Comparison of ENCODE assay signal across 8 cellular contexts in the genomic region with DNA sequence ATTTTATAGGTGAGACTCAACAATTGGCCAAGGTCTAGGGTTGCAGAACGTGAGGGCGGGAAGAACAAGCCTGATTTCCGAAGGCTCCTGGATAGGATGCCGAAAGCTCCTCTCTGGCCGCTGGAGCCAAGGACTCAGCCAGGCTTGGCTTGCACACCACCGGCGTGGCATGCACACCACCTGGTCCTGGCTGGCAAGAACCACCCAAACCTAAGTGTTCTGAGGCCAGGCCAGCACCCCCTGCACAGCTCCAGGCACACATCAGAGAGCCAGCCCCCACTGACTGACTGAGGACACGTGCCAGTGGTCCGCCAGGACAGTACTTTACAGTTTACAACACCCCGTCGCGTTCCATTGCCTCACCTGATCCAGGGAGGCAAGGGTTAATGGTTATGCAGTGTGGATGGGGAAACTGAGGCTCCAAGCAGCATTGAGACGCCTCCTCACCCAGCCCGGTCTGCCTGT. TPM values are rescaled to one million over a fixed set of nuclear protein-coding genes. Genes with fewer than 3 reads are reported as not detected.
DNase-seq lines count a peak whose midpoint lies in the region; ATAC-seq, FAIRE-seq and TF ChIP-seq lines count a peak whose summit lies in the region.

No MANE protein-coding gene starts in this region.

- TF ChIP-seq CTCF in HFF-Myc (IDR thresholded peaks at IDR 0.05; ENCODE audit: low read depth, low read length, missing control alignments) (no peak), colonic mucosa (IDR thresholded peaks at IDR 0.05) (no peak), stomach (IDR thresholded peaks at IDR 0.05) (no peak)

- no peak for FAIRE-seq in GM12891 (lab: Jason Lieb, UNC)

- H3K36me3 ChIP-seq in colonic mucosa (no peaks in the 10 kb centered on the region), stomach (peaks cover 0 to 19% (median 9%) of the 10 kb centered on the region in 4 donors)

- no peaks in the 10 kb centered on the region for H3K4me1 ChIP-seq in colonic mucosa
- peaks cover 29 to 95% (median 58%) of the 10 kb centered on the region in 4 donors for H3K4me1 ChIP-seq in stomach

- H3K9ac ChIP-seq in colonic mucosa (ENCODE audit: low read depth in 2 of 2, low read length in 2 of 2), result peak overlapping the region; percentile 51 to 65

- H3K4me3 ChIP-seq in HFF-Myc (replicated peaks; ENCODE audit: low read depth, low read length) (peak overlapping the region; percentile 26), colonic mucosa (peak overlapping the region; percentile 41), stomach (peak overlapping the region; percentile 46 to 56 (median 54))

- 60 to 74% (median 69%) methylated on average over 9 to 14 of the region's 14 CpGs for WGBS in stomach, 5 donors

- DNase-seq in HFF-Myc (ENCODE audit: extremely low read depth, low read depth) (no peak), colonic mucosa (no peak), left lobe of liver (ENCODE audit: low spot score) (no peak), stomach (no peak), NCI-H2196 (lab: John Stamatoyannopoulos, UW; ENCODE audit: unreplicated experiment) (no peak), GM12891 (ENCODE audit: insufficient read length, low spot score) (no peak), mucosa of gallbladder (ENCODE audit: low spot score) (no peak)
- DNase-seq in activated CD8-positive, alpha-beta memory T cell treated with anti-CD3 and anti-CD28 coated beads, Interleukin-2, amount 50 U/mL, for 4 hours, result no peak

- TF ChIP-seq EP300 in stomach (IDR thresholded peaks at IDR 0.05), result no peak

- no peaks in the 10 kb centered on the region for H3K27me3 ChIP-seq in colonic mucosa
- H3K27me3 ChIP-seq in stomach, result no peaks in the 10 kb centered on the region

- intact Hi-C loops in colonic mucosa (cut with DNase I), result loop anchor here (5.0 kb wide), 4 partner anchors 52 to 107 kb away; no protein-coding TSS in a partner anchor
- intact Hi-C loops in stomach (cut with DNase I; ENCODE audit: low total_unique reads), result loop anchor here (5.0 kb wide), 1 partner anchor 92 kb away; no protein-coding TSS in a partner anchor

- H3K27ac ChIP-seq in colonic mucosa (peak overlapping the region; percentile 44), stomach (peak overlapping the region in 4 of 5 donors; percentile 59 to 85 (median 74))

- ATAC-seq in left lobe of liver, result peak; percentile 27

- no peak for TF ChIP-seq POLR2A in stomach (IDR thresholded peaks at IDR 0.05)
- no peak for TF ChIP-seq POLR2A in GM12891 (IDR thresholded peaks at IDR 0.05; ENCODE audit: low read depth, low read length)

- H3K9me3 ChIP-seq in colonic mucosa, result no peaks in the 10 kb centered on the region
- H3K9me3 ChIP-seq in stomach, result no peaks in the 10 kb centered on the region

TF ChIP-seq in GM12891, 5 proteins besides CTCF, POLR2A, EP300 and RAD21:
- TF ChIP-seq SPI1 (IDR thresholded peaks at IDR 0.05; ENCODE audit: low read depth, low read length) (no peak), TAF1 (IDR thresholded peaks at IDR 0.05; ENCODE audit: low read depth, low read length) (no peak), POLR2AphosphoS5 (IDR thresholded peaks at IDR 0.05; ENCODE audit: low read depth, low read length) (no peak), POU2F2 (IDR thresholded peaks at IDR 0.05; ENCODE audit: low read depth, low read length) (no peak), PAX5 (IDR thresholded peaks at IDR 0.05; ENCODE audit: insufficient read depth, low read length, severe bottlenecking) (no peak)
TF ChIP-seq in GM12891: peak in this region for 0.

RNA-seq across cellular contexts. Expression of gene TGM2, which starts 0.4 kb away (rescaled TPM):
- total RNA-seq in colonic mucosa (10 to 100 TPM; 14.5 to 32.8 TPM), left lobe of liver (193 TPM), stomach (100 to 1,000 TPM in 1 of 5 donors, 10 to 100 TPM in 4; 27.8 to 195 (median 44.3) TPM), mucosa of gallbladder (389 TPM)
- polyA plus RNA-seq in stomach, result 10 to 100 TPM; 16.2 to 28.0 (median 25.1) TPM
- 1.5 TPM for polyA plus RNA-seq in GM12891 (2012; ENCODE audit: low read depth, missing spikeins)
